ENCODE assay signal across 1 cellular context in the genomic region with DNA sequence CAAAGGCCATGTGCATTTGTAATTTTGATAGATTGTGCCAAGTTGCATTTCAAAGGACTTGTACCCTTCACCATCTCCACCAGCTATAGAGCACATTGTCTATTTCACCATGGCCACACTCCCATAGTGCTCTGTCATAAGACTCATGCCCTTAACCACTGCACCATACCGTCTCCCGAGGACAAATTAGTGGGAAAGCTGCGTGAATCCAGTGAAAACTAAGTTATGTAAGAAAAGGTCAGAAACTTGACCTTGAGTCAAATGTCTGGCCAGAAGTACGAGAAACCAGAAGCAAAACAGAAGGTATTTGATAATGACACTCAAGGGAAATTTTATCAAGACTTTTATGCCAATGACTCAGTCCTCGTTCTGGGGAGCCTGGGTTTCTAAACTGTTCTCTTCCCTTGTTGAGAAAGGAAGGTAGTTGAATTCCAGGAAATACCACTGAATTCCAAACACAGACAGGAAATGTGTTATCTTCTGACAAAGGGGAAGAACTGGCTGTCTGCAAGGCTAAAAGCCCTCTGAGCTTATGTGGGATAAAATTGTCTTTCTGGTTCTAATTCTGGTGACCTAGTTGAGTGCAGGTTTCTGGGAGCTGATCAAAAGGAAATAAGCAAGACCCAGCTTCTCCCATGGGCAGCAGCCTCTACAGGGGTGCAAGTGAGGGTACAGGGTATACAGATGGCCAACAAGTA.
TF ChIP-seq lines count a peak whose summit lies in the region.

No MANE protein-coding gene starts in this region.

TF ChIP-seq in K562, 482 proteins besides CTCF, POLR2A, EP300 and RAD21 (continued from another document and continues in another):
- TF ChIP-seq, protein P1, sequence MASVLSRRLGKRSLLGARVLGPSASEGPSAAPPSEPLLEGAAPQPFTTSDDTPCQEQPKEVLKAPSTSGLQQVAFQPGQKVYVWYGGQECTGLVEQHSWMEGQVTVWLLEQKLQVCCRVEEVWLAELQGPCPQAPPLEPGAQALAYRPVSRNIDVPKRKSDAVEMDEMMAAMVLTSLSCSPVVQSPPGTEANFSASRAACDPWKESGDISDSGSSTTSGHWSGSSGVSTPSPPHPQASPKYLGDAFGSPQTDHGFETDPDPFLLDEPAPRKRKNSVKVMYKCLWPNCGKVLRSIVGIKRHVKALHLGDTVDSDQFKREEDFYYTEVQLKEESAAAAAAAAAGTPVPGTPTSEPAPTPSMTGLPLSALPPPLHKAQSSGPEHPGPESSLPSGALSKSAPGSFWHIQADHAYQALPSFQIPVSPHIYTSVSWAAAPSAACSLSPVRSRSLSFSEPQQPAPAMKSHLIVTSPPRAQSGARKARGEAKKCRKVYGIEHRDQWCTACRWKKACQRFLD (CRISPR knock-in tag; IDR thresholded peaks at IDR 0.05), result peak; percentile 41; the same call in 1 of the 2 replicates
- TF ChIP-seq ZNF140 (CRISPR knock-in tag; IDR thresholded peaks at IDR 0.05), result no peak
- TF ChIP-seq ZNF174 (CRISPR knock-in tag; IDR thresholded peaks at IDR 0.05), result no peak
- TF ChIP-seq ESRRB (CRISPR knock-in tag; IDR thresholded peaks at IDR 0.05; ENCODE audit: borderline replicate concordance), result no peak
- TF ChIP-seq, protein P2, sequence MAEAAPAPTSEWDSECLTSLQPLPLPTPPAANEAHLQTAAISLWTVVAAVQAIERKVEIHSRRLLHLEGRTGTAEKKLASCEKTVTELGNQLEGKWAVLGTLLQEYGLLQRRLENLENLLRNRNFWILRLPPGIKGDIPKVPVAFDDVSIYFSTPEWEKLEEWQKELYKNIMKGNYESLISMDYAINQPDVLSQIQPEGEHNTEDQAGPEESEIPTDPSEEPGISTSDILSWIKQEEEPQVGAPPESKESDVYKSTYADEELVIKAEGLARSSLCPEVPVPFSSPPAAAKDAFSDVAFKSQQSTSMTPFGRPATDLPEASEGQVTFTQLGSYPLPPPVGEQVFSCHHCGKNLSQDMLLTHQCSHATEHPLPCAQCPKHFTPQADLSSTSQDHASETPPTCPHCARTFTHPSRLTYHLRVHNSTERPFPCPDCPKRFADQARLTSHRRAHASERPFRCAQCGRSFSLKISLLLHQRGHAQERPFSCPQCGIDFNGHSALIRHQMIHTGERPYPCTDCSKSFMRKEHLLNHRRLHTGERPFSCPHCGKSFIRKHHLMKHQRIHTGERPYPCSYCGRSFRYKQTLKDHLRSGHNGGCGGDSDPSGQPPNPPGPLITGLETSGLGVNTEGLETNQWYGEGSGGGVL (CRISPR knock-in tag; IDR thresholded peaks at IDR 0.05), result no peak
- no peak for TF ChIP-seq ZNF707 (CRISPR knock-in tag; conservative IDR thresholded peaks at IDR 0.05)
- no peak for TF ChIP-seq POLR3A (IDR thresholded peaks at IDR 0.05; ENCODE audit: borderline replicate concordance, extremely low read depth, insufficient read depth, insufficient read length)
- TF ChIP-seq NCOA4 (IDR thresholded peaks at IDR 0.05; ENCODE audit: partially characterized antibody), result no peak
- no peak for TF ChIP-seq SAFB2 (IDR thresholded peaks at IDR 0.05; ENCODE audit: borderline replicate concordance, low read depth, low read length, severe bottlenecking)
- TF ChIP-seq BRD9 (IDR thresholded peaks at IDR 0.05; ENCODE audit: low read depth, partially characterized antibody), result peak; percentile 5
- no peak for TF ChIP-seq KDM5B (IDR thresholded peaks at IDR 0.05; ENCODE audit: insufficient replicate concordance, low read depth, low read length)
- 0 out of 2 replicates have a peak, but pooled peaks have one; percentile 17 for TF ChIP-seq MAFF (IDR thresholded peaks at IDR 0.05; ENCODE audit: low read length)
- TF ChIP-seq, protein P3, sequence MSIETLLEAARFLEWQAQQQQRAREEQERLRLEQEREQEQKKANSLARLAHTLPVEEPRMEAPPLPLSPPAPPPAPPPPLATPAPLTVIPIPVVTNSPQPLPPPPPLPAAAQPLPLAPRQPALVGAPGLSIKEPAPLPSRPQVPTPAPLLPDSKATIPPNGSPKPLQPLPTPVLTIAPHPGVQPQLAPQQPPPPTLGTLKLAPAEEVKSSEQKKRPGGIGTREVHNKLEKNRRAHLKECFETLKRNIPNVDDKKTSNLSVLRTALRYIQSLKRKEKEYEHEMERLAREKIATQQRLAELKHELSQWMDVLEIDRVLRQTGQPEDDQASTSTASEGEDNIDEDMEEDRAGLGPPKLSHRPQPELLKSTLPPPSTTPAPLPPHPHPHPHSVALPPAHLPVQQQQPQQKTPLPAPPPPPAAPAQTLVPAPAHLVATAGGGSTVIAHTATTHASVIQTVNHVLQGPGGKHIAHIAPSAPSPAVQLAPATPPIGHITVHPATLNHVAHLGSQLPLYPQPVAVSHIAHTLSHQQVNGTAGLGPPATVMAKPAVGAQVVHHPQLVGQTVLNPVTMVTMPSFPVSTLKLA (conservative IDR thresholded peaks at IDR 0.05), result no peak
- TF ChIP-seq, protein P4, sequence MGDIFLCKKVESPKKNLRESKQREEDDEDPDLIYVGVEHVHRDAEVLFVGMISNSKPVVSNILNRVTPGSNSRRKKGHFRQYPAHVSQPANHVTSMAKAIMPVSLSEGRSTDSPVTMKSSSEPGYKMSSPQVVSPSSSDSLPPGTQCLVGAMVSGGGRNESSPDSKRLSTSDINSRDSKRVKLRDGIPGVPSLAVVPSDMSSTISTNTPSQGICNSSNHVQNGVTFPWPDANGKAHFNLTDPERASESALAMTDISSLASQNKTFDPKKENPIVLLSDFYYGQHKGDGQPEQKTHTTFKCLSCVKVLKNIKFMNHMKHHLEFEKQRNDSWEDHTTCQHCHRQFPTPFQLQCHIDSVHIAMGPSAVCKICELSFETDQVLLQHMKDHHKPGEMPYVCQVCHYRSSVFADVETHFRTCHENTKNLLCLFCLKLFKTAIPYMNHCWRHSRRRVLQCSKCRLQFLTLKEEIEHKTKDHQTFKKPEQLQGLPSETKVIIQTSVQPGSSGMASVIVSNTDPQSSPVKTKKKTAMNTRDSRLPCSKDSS (IDR thresholded peaks at IDR 0.05; ENCODE audit: low read depth, partially characterized antibody), result no peak
- peak; percentile 73 for TF ChIP-seq ZKSCAN8 (CRISPR knock-in tag; IDR thresholded peaks at IDR 0.05)
- no peak for TF ChIP-seq ZNF785 (CRISPR knock-in tag; IDR thresholded peaks at IDR 0.05)
- TF ChIP-seq SP1 (CRISPR knock-in tag; IDR thresholded peaks at IDR 0.05), result no peak
- 0 out of 2 replicates have a peak, but pooled peaks have one; percentile 63 for TF ChIP-seq ZNF175 (CRISPR knock-in tag; IDR thresholded peaks at IDR 0.05; ENCODE audit: low read depth)
- TF ChIP-seq, protein P5, sequence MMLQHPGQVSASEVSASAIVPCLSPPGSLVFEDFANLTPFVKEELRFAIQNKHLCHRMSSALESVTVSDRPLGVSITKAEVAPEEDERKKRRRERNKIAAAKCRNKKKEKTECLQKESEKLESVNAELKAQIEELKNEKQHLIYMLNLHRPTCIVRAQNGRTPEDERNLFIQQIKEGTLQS (IDR thresholded peaks at IDR 0.05), result peak; percentile 36; the same call in 1 of the 2 replicates
- TF ChIP-seq, protein P5 (CRISPR knock-in tag; conservative IDR thresholded peaks at IDR 0.05), result no peak
- TF ChIP-seq HDAC3 (IDR thresholded peaks at IDR 0.05; ENCODE audit: borderline replicate concordance, partially characterized antibody), result peak; percentile 81
- no peak for TF ChIP-seq HNRNPL (IDR thresholded peaks at IDR 0.05; ENCODE audit: low read depth, low read length)
- TF ChIP-seq MEIS2 (IDR thresholded peaks at IDR 0.05; ENCODE audit: partially characterized antibody), result no peak
- no peak for TF ChIP-seq ZNF121 (CRISPR knock-in tag; conservative IDR thresholded peaks at IDR 0.05)
- TF ChIP-seq ZNF75A (CRISPR knock-in tag; IDR thresholded peaks at IDR 0.05), result no peak
- TF ChIP-seq ETV6 (IDR thresholded peaks at IDR 0.05; ENCODE audit: borderline replicate concordance in 1 of 2, low read depth in 2 of 2, low read length in 1 of 2), result peak in 1 of 2 experiments; percentile 91; a peak in 2 of 4 replicates
- TF ChIP-seq ETV6 (CRISPR knock-in tag; IDR thresholded peaks at IDR 0.05; ENCODE audit: borderline replicate concordance), result no peak
- peak; percentile 64; the same call in 1 of the 2 replicates for TF ChIP-seq PTTG1 (tag; IDR thresholded peaks at IDR 0.05; ENCODE audit: low read depth)
- no peak for TF ChIP-seq PPARD (CRISPR knock-in tag; IDR thresholded peaks at IDR 0.05)
- TF ChIP-seq ZNF583 (CRISPR knock-in tag; IDR thresholded peaks at IDR 0.05), result no peak
- TF ChIP-seq ZNF444 (CRISPR knock-in tag; IDR thresholded peaks at IDR 0.05), result no peak
- TF ChIP-seq FOXM1 (IDR thresholded peaks at IDR 0.05; ENCODE audit: low read depth), result peak; percentile 54; the same call in 1 of the 2 replicates
- no peak for TF ChIP-seq FOXM1 (CRISPR knock-in tag; IDR thresholded peaks at IDR 0.05; ENCODE audit: low read depth)
- TF ChIP-seq, protein P6, sequence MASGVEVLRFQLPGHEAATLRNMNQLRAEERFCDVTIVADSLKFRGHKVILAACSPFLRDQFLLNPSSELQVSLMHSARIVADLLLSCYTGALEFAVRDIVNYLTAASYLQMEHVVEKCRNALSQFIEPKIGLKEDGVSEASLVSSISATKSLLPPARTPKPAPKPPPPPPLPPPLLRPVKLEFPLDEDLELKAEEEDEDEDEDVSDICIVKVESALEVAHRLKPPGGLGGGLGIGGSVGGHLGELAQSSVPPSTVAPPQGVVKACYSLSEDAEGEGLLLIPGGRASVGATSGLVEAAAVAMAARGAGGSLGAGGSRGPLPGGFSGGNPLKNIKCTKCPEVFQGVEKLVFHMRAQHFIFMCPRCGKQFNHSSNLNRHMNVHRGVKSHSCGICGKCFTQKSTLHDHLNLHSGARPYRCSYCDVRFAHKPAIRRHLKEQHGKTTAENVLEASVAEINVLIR (CRISPR knock-in tag; IDR thresholded peaks at IDR 0.05), result no peak
- TF ChIP-seq, protein P7, sequence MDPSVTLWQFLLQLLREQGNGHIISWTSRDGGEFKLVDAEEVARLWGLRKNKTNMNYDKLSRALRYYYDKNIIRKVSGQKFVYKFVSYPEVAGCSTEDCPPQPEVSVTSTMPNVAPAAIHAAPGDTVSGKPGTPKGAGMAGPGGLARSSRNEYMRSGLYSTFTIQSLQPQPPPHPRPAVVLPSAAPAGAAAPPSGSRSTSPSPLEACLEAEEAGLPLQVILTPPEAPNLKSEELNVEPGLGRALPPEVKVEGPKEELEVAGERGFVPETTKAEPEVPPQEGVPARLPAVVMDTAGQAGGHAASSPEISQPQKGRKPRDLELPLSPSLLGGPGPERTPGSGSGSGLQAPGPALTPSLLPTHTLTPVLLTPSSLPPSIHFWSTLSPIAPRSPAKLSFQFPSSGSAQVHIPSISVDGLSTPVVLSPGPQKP (CRISPR knock-in tag; IDR thresholded peaks at IDR 0.05), result no peak
- TF ChIP-seq, protein P8, sequence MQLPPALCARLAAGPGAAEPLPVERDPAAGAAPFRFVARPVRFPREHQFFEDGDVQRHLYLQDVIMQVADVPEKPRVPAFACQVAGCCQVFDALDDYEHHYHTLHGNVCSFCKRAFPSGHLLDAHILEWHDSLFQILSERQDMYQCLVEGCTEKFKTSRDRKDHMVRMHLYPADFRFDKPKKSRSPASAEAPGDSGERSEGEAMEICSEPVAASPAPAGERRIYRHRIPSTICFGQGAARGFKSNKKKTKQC (CRISPR knock-in tag; IDR thresholded peaks at IDR 0.05), result no peak
- TF ChIP-seq, protein P9, sequence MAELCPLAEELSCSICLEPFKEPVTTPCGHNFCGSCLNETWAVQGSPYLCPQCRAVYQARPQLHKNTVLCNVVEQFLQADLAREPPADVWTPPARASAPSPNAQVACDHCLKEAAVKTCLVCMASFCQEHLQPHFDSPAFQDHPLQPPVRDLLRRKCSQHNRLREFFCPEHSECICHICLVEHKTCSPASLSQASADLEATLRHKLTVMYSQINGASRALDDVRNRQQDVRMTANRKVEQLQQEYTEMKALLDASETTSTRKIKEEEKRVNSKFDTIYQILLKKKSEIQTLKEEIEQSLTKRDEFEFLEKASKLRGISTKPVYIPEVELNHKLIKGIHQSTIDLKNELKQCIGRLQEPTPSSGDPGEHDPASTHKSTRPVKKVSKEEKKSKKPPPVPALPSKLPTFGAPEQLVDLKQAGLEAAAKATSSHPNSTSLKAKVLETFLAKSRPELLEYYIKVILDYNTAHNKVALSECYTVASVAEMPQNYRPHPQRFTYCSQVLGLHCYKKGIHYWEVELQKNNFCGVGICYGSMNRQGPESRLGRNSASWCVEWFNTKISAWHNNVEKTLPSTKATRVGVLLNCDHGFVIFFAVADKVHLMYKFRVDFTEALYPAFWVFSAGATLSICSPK (IDR thresholded peaks at IDR 0.05; ENCODE audit: borderline replicate concordance), result no peak
- peak; percentile 53 for TF ChIP-seq ZNF644 (tag; IDR thresholded peaks at IDR 0.05; ENCODE audit: low read depth)
- TF ChIP-seq NCOA6 (IDR thresholded peaks at IDR 0.05), result no peak
- 0 out of 2 replicates have a peak, but pooled peaks have one; percentile 68 for TF ChIP-seq CC2D1A (IDR thresholded peaks at IDR 0.05)
- TF ChIP-seq BRF1 (IDR thresholded peaks at IDR 0.05; ENCODE audit: borderline replicate concordance, extremely low read depth, insufficient read length), result no peak
- TF ChIP-seq NFE2 (IDR thresholded peaks at IDR 0.05; ENCODE audit: low read depth), result no peak
- TF ChIP-seq ZNF584 (CRISPR knock-in tag; IDR thresholded peaks at IDR 0.05; ENCODE audit: low read depth), result 0 out of 2 replicates have a peak, but pooled peaks have one; percentile 61
- 0 out of 2 replicates have a peak, but pooled peaks have one; percentile 8 for TF ChIP-seq GATA2 (CRISPR knock-in tag; IDR thresholded peaks at IDR 0.05)
- TF ChIP-seq SMARCC2 (IDR thresholded peaks at IDR 0.05; ENCODE audit: low read depth), result peak; percentile 34
- no peak for TF ChIP-seq ZNF212 (CRISPR knock-in tag; IDR thresholded peaks at IDR 0.05)
- TF ChIP-seq FOS (IDR thresholded peaks at IDR 0.05; ENCODE audit: extremely low read depth, insufficient read length), result peak; percentile 7
- no peak for TF ChIP-seq TAF15 (IDR thresholded peaks at IDR 0.05; ENCODE audit: low read depth, low read length)
- no peak for TF ChIP-seq EWSR1 (IDR thresholded peaks at IDR 0.05; ENCODE audit: borderline replicate concordance, low read depth, partially characterized antibody)
- TF ChIP-seq ZNF165 (CRISPR knock-in tag; IDR thresholded peaks at IDR 0.05; ENCODE audit: borderline replicate concordance), result no peak
- TF ChIP-seq FOXA3 (CRISPR knock-in tag; conservative IDR thresholded peaks at IDR 0.05 in 1 of 2, IDR thresholded peaks at IDR 0.05 in 1 of 2), result peak in 1 of 2 experiments; percentile 30; a peak in 2 of 4 replicates
- TF ChIP-seq KLF1 (tag; IDR thresholded peaks at IDR 0.05), result no peak
- no peak for TF ChIP-seq FOXJ3 (CRISPR knock-in tag; IDR thresholded peaks at IDR 0.05)
- no peak for TF ChIP-seq BRD4 (IDR thresholded peaks at IDR 0.05)
- peak; percentile 81 for TF ChIP-seq DPF2 (IDR thresholded peaks at IDR 0.05)
- TF ChIP-seq CHD4 (IDR thresholded peaks at IDR 0.05; ENCODE audit: insufficient read depth, insufficient replicate concordance, low read depth, low read length, poor library complexity, severe bottlenecking), result peak; percentile 18
- TF ChIP-seq, protein P10, sequence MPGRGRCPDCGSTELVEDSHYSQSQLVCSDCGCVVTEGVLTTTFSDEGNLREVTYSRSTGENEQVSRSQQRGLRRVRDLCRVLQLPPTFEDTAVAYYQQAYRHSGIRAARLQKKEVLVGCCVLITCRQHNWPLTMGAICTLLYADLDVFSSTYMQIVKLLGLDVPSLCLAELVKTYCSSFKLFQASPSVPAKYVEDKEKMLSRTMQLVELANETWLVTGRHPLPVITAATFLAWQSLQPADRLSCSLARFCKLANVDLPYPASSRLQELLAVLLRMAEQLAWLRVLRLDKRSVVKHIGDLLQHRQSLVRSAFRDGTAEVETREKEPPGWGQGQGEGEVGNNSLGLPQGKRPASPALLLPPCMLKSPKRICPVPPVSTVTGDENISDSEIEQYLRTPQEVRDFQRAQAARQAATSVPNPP (IDR thresholded peaks at IDR 0.05; ENCODE audit: borderline replicate concordance, insufficient read depth, insufficient read length), result no peak
